ENCODE assay signal across 8 cellular contexts in genomic region chr4:8158710-8159521, GRCh38. TPM values are rescaled to one million over a fixed set of nuclear protein-coding genes. Genes with fewer than 3 reads are reported as not detected.
DNase-seq lines count a peak whose midpoint lies in the region; ATAC-seq, FAIRE-seq and TF ChIP-seq lines count a peak whose summit lies in the region.

TSS of gene ABLIM2 (minus strand) at chr4:8158813. CDS start at chr4:8158689, 124 bp downstream.

- H2AFZ ChIP-seq in keratinocyte (ENCODE audit: control insufficient read depth, low read length) = peak within 1 kb of the TSS; percentile 95

- peak; percentile 9 for FAIRE-seq in keratinocyte (lab: Jason Lieb, UNC)

- peak within 1 kb of the TSS; percentile 10 for H3K27ac ChIP-seq in keratinocyte (ENCODE audit: control insufficient read depth, insufficient read depth, low read length)

- no peaks in the 10 kb centered on the region for H4K20me1 ChIP-seq in keratinocyte (ENCODE audit: control insufficient read depth, extremely low read depth, insufficient read depth, low read length)

- peaks cover 13% of the 10 kb centered on the region for H3K27me3 ChIP-seq in keratinocyte (ENCODE audit: control insufficient read depth, extremely low read depth, insufficient read depth, low read length)

- no peaks in the 10 kb centered on the region for H3K9me3 ChIP-seq in keratinocyte (ENCODE audit: control insufficient read depth, low read depth, low read length)

- H3K9ac ChIP-seq in keratinocyte (ENCODE audit: control insufficient read depth, extremely low read depth, insufficient read depth, low read length) = peak within 1 kb of the TSS; percentile 66

- ATAC-seq in GM19035 (IDR thresholded peaks at IDR 0.05; ENCODE audit: unreplicated experiment) (peak; percentile 98), HG03342 (IDR thresholded peaks at IDR 0.05; ENCODE audit: unreplicated experiment) (peak; percentile 97)
- ATAC-seq in activated CD4-positive, CD25-positive, alpha-beta regulatory T cell treated with anti-CD3 and anti-CD28 coated beads, Interleukin-2, amount 50 U/mL, for 24 hours = peak; percentile 99

- no peaks in the 10 kb centered on the region for H3K79me2 ChIP-seq in keratinocyte (ENCODE audit: control insufficient read depth, insufficient read depth, low read length)

- H3K4me2 ChIP-seq in keratinocyte (ENCODE audit: control insufficient read depth, extremely low read depth, insufficient read depth, low read depth, low read length) = peak within 1 kb of the TSS; percentile 92

- DNase-seq in AG09319 (ENCODE audit: extremely low read depth, low read depth) = peak; percentile 94
- peak; percentile 80 for DNase-seq in NCI-H345 treated with DMSO at 0.1 percent for 48 hours (lab: John Stamatoyannopoulos, UW; ENCODE audit: unreplicated experiment)
- peak; percentile 83 to 92 for DNase-seq in cerebellar nuclear complex (lab: John Stamatoyannopoulos, UW)
- DNase-seq in keratinocyte (ENCODE audit: low read depth, low spot score) = peak; percentile 89
- peak; percentile 98 for DNase-seq in stimulated activated CD4-positive, alpha-beta T cell treated with anti-CD3 and anti-CD28 coated beads, Interleukin-12 subunit alpha, Interleukin-12 subunit beta, amount 100 ng/mL, for 48 hours (ENCODE audit: low read depth in 2 of 3, low spot score in 1 of 3)

- dilution Hi-C loops in keratinocyte (cut with MboI; ENCODE audit: extremely low pct_ligation_motif_present, low sequenced_read_pairs) = no loop called here

- peak within 1 kb of the TSS; percentile 60 to 78 (median 68) for H3K4me3 ChIP-seq in keratinocyte (ENCODE audit: control insufficient read depth in 2 of 3, extremely low read depth in 1 of 3, insufficient read depth in 2 of 3, low read depth in 1 of 3, low read length in 3 of 3)

- H3K4me1 ChIP-seq in keratinocyte (ENCODE audit: control insufficient read depth, extremely low read depth, insufficient read depth, low read length) = peaks cover 20% of the 10 kb centered on the region

- no peaks in the 10 kb centered on the region for H3K36me3 ChIP-seq in keratinocyte (ENCODE audit: control insufficient read depth in 2 of 2, extremely low read depth in 1 of 2, insufficient read depth in 2 of 2, low read length in 2 of 2)

- TF ChIP-seq CTCF in AG09319 (IDR thresholded peaks at IDR 0.05; ENCODE audit: low read depth, low read length) = no peak
- no peak for TF ChIP-seq CTCF in keratinocyte (optimal IDR thresholded peaks at IDR 0.05 in 1 of 3, IDR thresholded peaks at IDR 0.05 in 1 of 3, conservative IDR thresholded peaks at IDR 0.05 in 1 of 3; ENCODE audit: extremely low read depth in 1 of 3, insufficient read depth in 2 of 3, low read length in 3 of 3)

- H3K9me1 ChIP-seq in keratinocyte (ENCODE audit: control insufficient read depth, extremely low read depth, insufficient read depth, low read length) = no peaks in the 10 kb centered on the region

RNA-seq across cellular contexts. Expression of gene ABLIM2, which starts in this region (rescaled TPM):
- 0.94 to 3.0 TPM (median 1.1 TPM) in 3 replicates for polyA plus RNA-seq in keratinocyte
- polyA plus RNA-seq in keratinocyte (2011; ENCODE audit: low read depth) = 3.8 TPM
- polyA plus RNA-seq in keratinocyte (2011; cell fraction: cytosol; rRNA removed) = 1.1 and 2.0 TPM in 2 replicates
- polyA plus RNA-seq in keratinocyte (2011; cell fraction: nucleus; rRNA removed) = 1.5 and 3.6 TPM in 2 replicates
- polyA plus RNA-seq in keratinocyte (2012; ENCODE audit: low replicate concordance) = 1.3 and 9.7 TPM in 2 replicates
- polyA minus RNA-seq in keratinocyte = 0.80 to 5.3 TPM (median 3.7 TPM) in 3 replicates
- polyA minus RNA-seq in keratinocyte (2011; cell fraction: cytosol; rRNA and poly(A)+ RNA removed) = 1.7 TPM
- 1.6 and 4.2 TPM in 2 replicates for polyA minus RNA-seq in keratinocyte (2011; cell fraction: nucleus; rRNA and poly(A)+ RNA removed)

Comparison
In these comparisons a context has a peak if more than half of its experiments do, and no peak if none do; other contexts are left out.
1. Peak in every context shown above with its lines: DNase-seq, ATAC-seq, H3K4me3 ChIP-seq and H3K27ac ChIP-seq.